In the genomic region with DNA sequence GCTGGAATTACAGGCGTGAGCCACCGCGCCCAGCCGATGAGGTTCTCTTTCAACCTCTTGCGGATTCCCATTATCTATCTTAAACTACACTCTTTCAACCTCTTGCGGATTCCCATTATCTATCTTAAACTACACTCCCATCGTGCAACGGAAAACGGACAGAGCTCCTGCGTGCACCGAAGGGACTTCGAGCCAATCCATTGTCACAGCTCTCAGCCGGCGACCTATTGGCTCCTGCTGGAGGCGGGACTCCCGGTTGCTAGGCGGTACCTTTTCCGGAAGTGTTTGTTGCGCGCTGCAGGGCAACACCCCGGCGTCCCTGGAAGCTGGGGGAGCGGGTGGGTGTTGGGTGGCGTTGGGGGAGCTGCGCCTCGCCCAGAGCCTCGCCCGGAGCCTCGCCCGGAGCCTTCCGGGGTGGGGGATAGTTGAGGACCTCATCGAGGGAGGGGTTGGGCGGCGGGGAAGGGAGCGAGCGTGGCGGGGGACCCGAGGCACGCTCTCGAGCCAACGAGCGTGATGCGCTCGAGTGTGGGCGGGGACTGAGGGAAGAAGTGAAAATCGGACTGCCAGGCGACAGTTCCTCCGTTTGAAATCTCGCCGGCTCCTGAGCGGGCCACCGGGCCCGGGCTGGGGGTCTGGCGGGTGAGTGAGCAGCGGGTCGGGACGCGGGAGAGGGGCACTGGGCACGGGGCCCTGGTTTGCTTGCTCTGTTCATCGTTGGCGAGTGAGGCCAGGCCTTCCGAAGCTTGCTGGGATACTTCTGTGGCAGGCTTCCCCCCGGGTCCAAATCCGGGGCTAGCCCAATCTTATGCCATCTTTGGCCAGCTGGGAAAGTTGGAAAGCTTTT, we compare ENCODE assay signal across 8 cellular contexts. TPM values are rescaled to one million over a fixed set of nuclear protein-coding genes. Genes with fewer than 3 reads are reported as not detected.
DNase-seq lines count a peak whose midpoint lies in the region; ATAC-seq, FAIRE-seq and TF ChIP-seq lines count a peak whose summit lies in the region.

Gene CEP164 (plus strand): TSS at position 288 of the 847 bp plus-strand sequence. CDS start 10,733 bp downstream, outside the sequence.

- no peak for TF ChIP-seq CTCF in HepG2 (CRISPR knock-in tag; IDR thresholded peaks at IDR 0.05)

- H3K4me3 ChIP-seq in HepG2 (replicated peaks in 1 of 3; ENCODE audit: insufficient read depth in 1 of 3, low read depth in 2 of 3, low read length in 3 of 3) = peak within 1 kb of the TSS; percentile 78 to 86 (median 79)

- CTCF ChIA-PET in HepG2 (lab: Yijun Ruan, JAX; ENCODE audit: low intra/inter-chr PET ratio, low total read pairs) = no interaction called here

- H3K4me2 ChIP-seq in HepG2 (ENCODE audit: low read depth, low read length) = peak within 1 kb of the TSS; percentile 84

- peak; percentile 77 for FAIRE-seq in HepG2 (lab: Jason Lieb, UNC)

- TF ChIP-seq POLR2A in HepG2 (IDR thresholded peaks at IDR 0.05; ENCODE audit: insufficient read depth in 1 of 2, low read depth in 2 of 2, low read length in 2 of 2) = peak; percentile 38 to 55

- in situ Hi-C loops in HepG2 (cut with HindIII; ENCODE audit: extremely low pct_ligation_motif_present, low pct_unique_long_range_greater_than_20kb) = no loop called here

- 2% methylated on average over 28 of the region's 64 CpGs for WGBS in HepG2 (ENCODE audit: low lambda C conversion rate)

- H3K9me3 ChIP-seq in HepG2 (ENCODE audit: low read length) = no peaks in the 10 kb centered on the region

- intact Hi-C loops in HepG2 (cut with micrococcal nuclease; ENCODE audit: unreplicated experiment) = no loop called here

- POLR2A ChIA-PET in HepG2 (lab: Yijun Ruan, JAX) = interaction anchor here (0.7 to 2.4 kb wide), 10 partner anchors 9 to 490 kb away, joined by 3 to 33 read pairs (median 6); partner anchors contain the start of genes APOA1, BACE1, PAFAH1B2 and SIDT2

- DNase-seq in C1 segment of cervical spinal cord (lab: John Stamatoyannopoulos, UW) (peak; percentile 75 to 98 (median 93)), NCI-H748 treated with DMSO at 0.1 percent for 48 hours (lab: John Stamatoyannopoulos, UW) (peak; percentile 71), dermis microvascular lymphatic vessel endothelial cell (ENCODE audit: low read depth in 2 of 2) (peak; percentile 92 to 96), HepG2 (ENCODE audit: low spot score) (peak; percentile 93)
- peak; percentile 85 to 94 for DNase-seq in activated CD4-positive, alpha-beta T cell treated with anti-CD3 and anti-CD28 coated beads, Interleukin-2, amount 50 U/mL, for 24 hours (ENCODE audit: low read depth in 1 of 2, low spot score in 1 of 2)
- DNase-seq in stimulated activated CD4-positive, alpha-beta T cell treated with anti-CD3 and anti-CD28 coated beads, Interleukin-4, amount 100 ng/mL, for 1 hour = peak; percentile 92

- peak within 1 kb of the TSS; percentile 27 for H2AFZ ChIP-seq in HepG2 (ENCODE audit: low read length)

- H3K9ac ChIP-seq in HepG2 (ENCODE audit: insufficient read depth, low read depth, low read length) = peak within 1 kb of the TSS; percentile 75

- TF ChIP-seq RAD21 in HepG2 (CRISPR knock-in tag; IDR thresholded peaks at IDR 0.05) = no peak

- no peaks in the 10 kb centered on the region for H3K79me2 ChIP-seq in HepG2 (ENCODE audit: insufficient read depth, low read length)

- H3K27ac ChIP-seq in HepG2 (ENCODE audit: extremely low read length, insufficient read depth, low read length) = peak within 1 kb of the TSS; percentile 60

- H3K4me1 ChIP-seq in HepG2 (ENCODE audit: insufficient read depth, low read length) = peaks cover 27% of the 10 kb centered on the region

- H3K36me3 ChIP-seq in HepG2 (replicated peaks in 1 of 2; ENCODE audit: control insufficient read depth in 1 of 2, insufficient read depth in 2 of 2, low read length in 2 of 2) = no peaks in the 10 kb centered on the region

- no peaks in the 10 kb centered on the region; a peak in 1 of 5 replicates for H3K27me3 ChIP-seq in HepG2 (ENCODE audit: control insufficient read depth in 1 of 2, insufficient read depth in 2 of 2, low read length in 2 of 2)

- no peak for TF ChIP-seq EP300 in HepG2 (IDR thresholded peaks at IDR 0.05; ENCODE audit: low read depth in 2 of 2, low read length in 2 of 2)
- no peak for TF ChIP-seq EP300 in HepG2 (CRISPR knock-in tag; IDR thresholded peaks at IDR 0.05; ENCODE audit: borderline replicate concordance)

- no peaks in the 10 kb centered on the region for H4K20me1 ChIP-seq in HepG2 (ENCODE audit: insufficient read depth, low read length)

- ATAC-seq in GM19372 (IDR thresholded peaks at IDR 0.05; ENCODE audit: low read depth, unreplicated experiment) = peak; percentile 93
- ATAC-seq in HG03558 (IDR thresholded peaks at IDR 0.05; ENCODE audit: extremely low read depth, unreplicated experiment) = peak; percentile 60
- peak; percentile 98 for ATAC-seq in HepG2

- BruUV-seq in HepG2 (replicated peaks; lab: Mats Ljungman, UMichigan) = no TSS peak

TF ChIP-seq in HepG2, 621 proteins besides CTCF, POLR2A, EP300 and RAD21 (continues in another document):
- TF ChIP-seq, protein P1, sequence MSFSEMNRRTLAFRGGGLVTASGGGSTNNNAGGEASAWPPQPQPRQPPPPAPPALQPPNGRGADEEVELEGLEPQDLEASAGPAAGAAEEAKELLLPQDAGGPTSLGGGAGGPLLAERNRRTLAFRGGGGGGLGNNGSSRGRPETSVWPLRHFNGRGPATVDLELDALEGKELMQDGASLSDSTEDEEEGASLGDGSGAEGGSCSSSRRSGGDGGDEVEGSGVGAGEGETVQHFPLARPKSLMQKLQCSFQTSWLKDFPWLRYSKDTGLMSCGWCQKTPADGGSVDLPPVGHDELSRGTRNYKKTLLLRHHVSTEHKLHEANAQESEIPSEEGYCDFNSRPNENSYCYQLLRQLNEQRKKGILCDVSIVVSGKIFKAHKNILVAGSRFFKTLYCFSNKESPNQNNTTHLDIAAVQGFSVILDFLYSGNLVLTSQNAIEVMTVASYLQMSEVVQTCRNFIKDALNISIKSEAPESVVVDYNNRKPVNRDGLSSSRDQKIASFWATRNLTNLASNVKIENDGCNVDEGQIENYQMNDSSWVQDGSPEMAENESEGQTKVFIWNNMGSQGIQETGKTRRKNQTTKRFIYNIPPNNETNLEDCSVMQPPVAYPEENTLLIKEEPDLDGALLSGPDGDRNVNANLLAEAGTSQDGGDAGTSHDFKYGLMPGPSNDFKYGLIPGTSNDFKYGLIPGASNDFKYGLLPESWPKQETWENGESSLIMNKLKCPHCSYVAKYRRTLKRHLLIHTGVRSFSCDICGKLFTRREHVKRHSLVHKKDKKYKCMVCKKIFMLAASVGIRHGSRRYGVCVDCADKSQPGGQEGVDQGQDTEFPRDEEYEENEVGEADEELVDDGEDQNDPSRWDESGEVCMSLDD (CRISPR knock-in tag; IDR thresholded peaks at IDR 0.05; ENCODE audit: borderline replicate concordance) = no peak
- TF ChIP-seq ZBTB1 (CRISPR knock-in tag; IDR thresholded peaks at IDR 0.05; ENCODE audit: borderline replicate concordance) (no peak), ZSCAN30 (CRISPR knock-in tag; IDR thresholded peaks at IDR 0.05) (no peak), MBNL3 (CRISPR knock-in tag; conservative IDR thresholded peaks at IDR 0.05) (no peak), BHLHE40 (IDR thresholded peaks at IDR 0.05; ENCODE audit: low read length) (no peak), NKX3-1 (CRISPR knock-in tag; IDR thresholded peaks at IDR 0.05) (0 out of 2 replicates have a peak, but pooled peaks have one; percentile 50), EHMT2 (IDR thresholded peaks at IDR 0.05; ENCODE audit: borderline replicate concordance, low read depth, low read length) (0 out of 2 replicates have a peak, but pooled peaks have one; percentile 67), ZMYM3 (CRISPR knock-in tag; IDR thresholded peaks at IDR 0.05) (peak; percentile 64; the same call in 1 of the 2 replicates), ZSCAN22 (CRISPR knock-in tag; IDR thresholded peaks at IDR 0.05) (no peak), ZNF431 (CRISPR knock-in tag; IDR thresholded peaks at IDR 0.05; ENCODE audit: borderline replicate concordance, low read depth) (no peak), KLF15 (CRISPR knock-in tag; IDR thresholded peaks at IDR 0.05; ENCODE audit: borderline replicate concordance) (no peak), KLF12 (CRISPR knock-in tag; IDR thresholded peaks at IDR 0.05; ENCODE audit: borderline replicate concordance) (peak; percentile 83; the same call in 1 of the 2 replicates), KMT2B (CRISPR knock-in tag; IDR thresholded peaks at IDR 0.05) (peak; percentile 70; the same call in 1 of the 2 replicates), HNF4G (IDR thresholded peaks at IDR 0.05; ENCODE audit: borderline replicate concordance, low read depth, low read length) (no peak), HNF4G (CRISPR knock-in tag; IDR thresholded peaks at IDR 0.05; ENCODE audit: borderline replicate concordance, low read depth) (no peak), ZEB1 (IDR thresholded peaks at IDR 0.05; ENCODE audit: insufficient replicate concordance, low read depth) (no peak)

RNA-seq across cellular contexts. Expression of gene CEP164, which starts in this region (rescaled TPM):
- total RNA-seq in dermis microvascular lymphatic vessel endothelial cell (12.0 and 19.6 TPM in 2 replicates), HepG2 (2016; rRNA removed; fragmentation: Illumina TruSeq; extraction: Trizol) (9.6 and 15.2 TPM in 2 replicates)
- 14.5 and 15.6 TPM in 2 replicates for total RNA-seq in HepG2 (2016; cell fraction: cytosol; rRNA removed; fragmentation: Illumina TruSeq; extraction: Trizol; ENCODE audit: low read depth)
- total RNA-seq in HepG2 (2016; cell fraction: insoluble cytoplasmic fraction; rRNA removed; fragmentation: Illumina TruSeq; extraction: Trizol) = 7.8 and 17.7 TPM in 2 replicates
- 7.5 and 7.9 TPM in 2 replicates for total RNA-seq in HepG2 (2016; cell fraction: membrane; rRNA removed; fragmentation: Illumina TruSeq; extraction: Trizol)
- 18.0 and 22.9 TPM in 2 replicates for total RNA-seq in HepG2 (2016; cell fraction: nucleus; rRNA removed; fragmentation: Illumina TruSeq; extraction: Trizol)
- 9.8 and 11.4 TPM in 2 replicates for polyA plus RNA-seq in HepG2 (2011; rRNA removed)
- 4.5 and 5.1 TPM in 2 replicates for polyA plus RNA-seq in HepG2 (2011; cell fraction: cytosol; rRNA removed)
- polyA plus RNA-seq in HepG2 (2011; cell fraction: nucleus; rRNA removed) = 41.9 and 50.5 TPM in 2 replicates
- polyA plus RNA-seq in HepG2 (2012) = 5.9 and 7.9 TPM in 2 replicates
- 0.96 and 1.0 TPM in 2 replicates for polyA plus RNA-seq in HepG2 (2016; cell fraction: cytosol; fragmentation: Illumina TruSeq; extraction: Trizol; ENCODE audit: low read depth)
- 4.9 and 7.5 TPM in 2 replicates for polyA plus RNA-seq in HepG2 (2016; cell fraction: insoluble cytoplasmic fraction; fragmentation: Illumina TruSeq; extraction: Trizol; ENCODE audit: low read depth)
- 1.5 and 1.6 TPM in 2 replicates for polyA plus RNA-seq in HepG2 (2016; cell fraction: membrane; fragmentation: Illumina TruSeq; extraction: Trizol; ENCODE audit: low read depth)
- polyA plus RNA-seq in HepG2 (2016; cell fraction: nucleus; fragmentation: Illumina TruSeq; extraction: Trizol; ENCODE audit: insufficient read depth, low read depth) = 40.5 and 41.1 TPM in 2 replicates
- polyA minus RNA-seq in HepG2 (2011; rRNA and poly(A)+ RNA removed; ENCODE audit: low replicate concordance) = 11.0 and 27.5 TPM in 2 replicates
- 3.5 and 3.7 TPM in 2 replicates for polyA minus RNA-seq in HepG2 (2011; cell fraction: cytosol; rRNA and poly(A)+ RNA removed)
- 14.2 and 17.9 TPM in 2 replicates for polyA minus RNA-seq in HepG2 (2011; cell fraction: nucleus; rRNA and poly(A)+ RNA removed)

Comparison
In these comparisons a context has a peak if more than half of its experiments do, and no peak if none do; other contexts are left out.
1. Peak in every context shown above with its lines: DNase-seq, ATAC-seq, H3K4me3 ChIP-seq and H3K27ac ChIP-seq.